Comparison of ENCODE assay signal across 19 cellular contexts in genomic region chr7:79403879-79404278, GRCh38. TPM values are rescaled to one million over a fixed set of nuclear protein-coding genes. Genes with fewer than 3 reads are reported as not detected.
A peak's percentile ranks its signal among the peaks of the same experiment; 100 is the strongest.
DNase-seq lines count a peak whose midpoint lies in the region; ATAC-seq and TF ChIP-seq lines count a peak whose summit lies in the region.
"Had no signal": no experiment of that assay in that cellular context is flagged by ENCODE, and none has a peak within 500 bp of the region (broad histone marks: within the 10 kb centered on the region; RNA-seq: fewer than 3 reads in every experiment).

No MANE protein-coding gene starts in this region.

- no peaks in the 10 kb centered on the region for H3K27me3 ChIP-seq in left ventricle myocardium inferior (ENCODE audit: low read depth)
- no peaks in the 10 kb centered on the region for H3K27me3 ChIP-seq in heart right ventricle
- H3K27me3 ChIP-seq in gastroesophageal sphincter = no peaks in the 10 kb centered on the region
- H3K27me3 ChIP-seq: brain microvascular endothelial cell, colonic mucosa, foreskin keratinocyte had no signal

- H3K36me3 ChIP-seq in left ventricle myocardium inferior (no peaks in the 10 kb centered on the region), heart right ventricle (no peaks in the 10 kb centered on the region), gastroesophageal sphincter (no peaks in the 10 kb centered on the region), urinary bladder (ENCODE audit: insufficient read depth) (no peaks in the 10 kb centered on the region)
- H3K36me3 ChIP-seq: brain microvascular endothelial cell, colonic mucosa had no signal

- H3K9me3 ChIP-seq in left ventricle myocardium inferior (replicated peaks) = no peaks in the 10 kb centered on the region
- no peaks in the 10 kb centered on the region for H3K9me3 ChIP-seq in heart right ventricle
- no peaks in the 10 kb centered on the region for H3K9me3 ChIP-seq in gastroesophageal sphincter
- H3K9me3 ChIP-seq: colonic mucosa, psoas muscle had no signal

- no peak for DNase-seq in left ventricle myocardium inferior
- no peak for DNase-seq in heart right ventricle
- peak; percentile 87 for DNase-seq in NCI-H748 (lab: John Stamatoyannopoulos, UW; ENCODE audit: unreplicated experiment)
- no peak for DNase-seq in GOT3 (lab: John Stamatoyannopoulos, UW)
- DNase-seq: activated CD4-positive, alpha-beta T cell treated with anti-CD3 and anti-CD28 coated beads for 36 hours; activated naive CD8-positive, alpha-beta T cell treated with anti-CD3 and anti-CD28 coated beads for 36 hours; brain microvascular endothelial cell; colonic mucosa; DMS79; foreskin keratinocyte; KBM-7; MV-4-11; psoas muscle; T-cell had no signal

- ATAC-seq in heart right ventricle = no peak
- ATAC-seq in gastroesophageal sphincter = no peak
- no peak for ATAC-seq in GM19463 (IDR thresholded peaks at IDR 0.05; ENCODE audit: unreplicated experiment)
- ATAC-seq in GM18868 (IDR thresholded peaks at IDR 0.05; ENCODE audit: unreplicated experiment) = no peak
- ATAC-seq: activated CD4-positive, alpha-beta T cell treated with anti-CD3 and anti-CD28 coated beads for 36 hours; activated T-helper 17 cell treated with anti-CD3 and anti-CD28 coated beads, Interleukin-2, amount 50 U/mL, for 72 hours; foreskin keratinocyte; psoas muscle; T-cell had no signal

- H3K27ac ChIP-seq in left ventricle myocardium inferior (replicated peaks) (peak overlapping the region; percentile 38), heart right ventricle (peak overlapping the region in 1 of 10 donors; percentile 6), gastroesophageal sphincter (peak overlapping the region; percentile 43 to 65 (median 47)), urinary bladder (ENCODE audit: low read depth) (peak overlapping the region; percentile 10)
- H3K27ac ChIP-seq: brain microvascular endothelial cell, colonic mucosa, foreskin keratinocyte, psoas muscle had no signal

- H3K4me3 ChIP-seq in left ventricle myocardium inferior = no peak overlapping the region
- no peak overlapping the region for H3K4me3 ChIP-seq in heart right ventricle
- H3K4me3 ChIP-seq in gastroesophageal sphincter = peak overlapping the region in 1 of 2 donors; percentile 5
- no peak overlapping the region for H3K4me3 ChIP-seq in urinary bladder (ENCODE audit: low read depth, low read length)
- H3K4me3 ChIP-seq: colonic mucosa, psoas muscle had no signal

- intact Hi-C loops in left ventricle myocardium inferior (cut with micrococcal nuclease) (no loop called here), heart right ventricle (cut with DNase I) (loop anchor here in 1 of 10 donors (10.0 kb wide), 1 partner anchor 51 kb away; the partner anchor contains the start of gene MAGI2)

- WGBS in heart right ventricle, 2 donors = 69% methylated on average over 3 of the region's 3 CpGs
- 22 to 33% methylated on average over 3 of the region's 3 CpGs for WGBS in gastroesophageal sphincter (ENCODE audit: low coverage in 1 of 2), 2 donors
- 53% methylated on average over 3 of the region's 3 CpGs for WGBS in urinary bladder

- no peak for TF ChIP-seq POLR2A in gastroesophageal sphincter (IDR thresholded peaks at IDR 0.05)

- no peak for TF ChIP-seq EP300 in gastroesophageal sphincter (IDR thresholded peaks at IDR 0.05)

- TF ChIP-seq CTCF in left ventricle myocardium inferior (IDR thresholded peaks at IDR 0.05; ENCODE audit: borderline replicate concordance) = no peak
- TF ChIP-seq CTCF in heart right ventricle (IDR thresholded peaks at IDR 0.05) = no peak
- no peak for TF ChIP-seq CTCF in gastroesophageal sphincter (IDR thresholded peaks at IDR 0.05)

- H3K4me1 ChIP-seq in left ventricle myocardium inferior (peaks cover 57% of the 10 kb centered on the region), heart right ventricle (peaks cover 0 to 56% (median 18%) of the 10 kb centered on the region in 9 donors), gastroesophageal sphincter (peaks cover 0 to 49% (median 7%) of the 10 kb centered on the region in 3 donors), urinary bladder (ENCODE audit: insufficient read depth) (no peaks in the 10 kb centered on the region)
- H3K4me1 ChIP-seq: colonic mucosa, foreskin keratinocyte, psoas muscle had no signal

RNA-seq across cellular contexts. Expression of gene MAGI2, which starts 49.6 kb away (rescaled TPM):
- 4.5 TPM for total RNA-seq in left ventricle myocardium inferior
- total RNA-seq in heart right ventricle = 1 to 10 TPM; 2.8 to 6.0 (median 4.6) TPM
- 1 to 10 TPM in 1 of 2 donors, under 1 TPM in 1; 0.83 to 3.5 TPM for polyA plus RNA-seq in heart right ventricle
- total RNA-seq in gastroesophageal sphincter = 10 to 100 TPM in 3 of 4 donors, 1 to 10 TPM in 1; 7.8 to 44.7 (median 21.1) TPM
- total RNA-seq in urinary bladder = 37.4 TPM
- 7.6 TPM for polyA plus RNA-seq in urinary bladder
